Comparison of ENCODE assay signal across 8 cellular contexts in genomic region chr6:26365633-26365995, GRCh38. TPM values are rescaled to one million over a fixed set of nuclear protein-coding genes. Genes with fewer than 3 reads are reported as not detected.
DNase-seq lines count a peak whose midpoint lies in the region; ATAC-seq and TF ChIP-seq lines count a peak whose summit lies in the region.

No MANE protein-coding gene starts in this region.

- peak overlapping the region; percentile 55 for H3K4me3 ChIP-seq in GM23338
- peak overlapping the region; percentile 84 for H3K4me3 ChIP-seq in WI38 (ENCODE audit: low read depth, low read length)
- peak overlapping the region; percentile 87 for H3K4me3 ChIP-seq in iPS-20b (ENCODE audit: low read length)

- no peaks in the 10 kb centered on the region for H3K4me1 ChIP-seq in GM23338 (ENCODE audit: insufficient read depth)
- H3K4me1 ChIP-seq in iPS-20b (ENCODE audit: insufficient read depth, low read length), result no peaks in the 10 kb centered on the region

- TF ChIP-seq CTCF in GM23338 (conservative IDR thresholded peaks at IDR 0.05; ENCODE audit: low read depth in 2 of 2) (no peak), WI38 (IDR thresholded peaks at IDR 0.05; ENCODE audit: low read depth, low read length) (no peak)

- H3K4me1 Mint-ChIP-seq in GM23338, result no peaks in the 10 kb centered on the region
- peaks cover 54% of the 10 kb centered on the region for H3K4me1 Mint-ChIP-seq in activated T-helper 2 cell treated with anti-CD3 and anti-CD28 coated beads, Interferon-gamma antibody, Interleukin-2, Interleukin-4, amounts not matched to agents 10 μg/mL and 5 μg/mL and 100 μg/mL, durations not matched to agents 14 hours and 24 hours and 36 hours (ENCODE audit: low read depth)

- H3K9ac ChIP-seq in iPS-20b (ENCODE audit: low read depth, low read length), result peak overlapping the region; percentile 82; the same call in 1 of the 2 replicates

- peaks cover 4% of the 10 kb centered on the region for H3K27me3 Mint-ChIP-seq in GM23338 (ENCODE audit: insufficient read depth, low read depth, poor library complexity)
- no peaks in the 10 kb centered on the region for H3K27me3 Mint-ChIP-seq in activated T-helper 2 cell treated with anti-CD3 and anti-CD28 coated beads, Interferon-gamma antibody, Interleukin-2, Interleukin-4, amounts not matched to agents 10 μg/mL and 5 μg/mL and 100 μg/mL, durations not matched to agents 14 hours and 24 hours and 36 hours (ENCODE audit: low read depth)

- H3K27me3 ChIP-seq in GM23338 (ENCODE audit: insufficient read depth), result no peaks in the 10 kb centered on the region
- H3K27me3 ChIP-seq in iPS-20b (ENCODE audit: insufficient read depth, low read length), result no peaks in the 10 kb centered on the region

- H3K4me3 Mint-ChIP-seq in GM23338, result no peak overlapping the region
- no peak overlapping the region for H3K4me3 Mint-ChIP-seq in activated T-helper 2 cell treated with anti-CD3 and anti-CD28 coated beads, Interferon-gamma antibody, Interleukin-2, Interleukin-4, amounts not matched to agents 10 μg/mL and 5 μg/mL and 100 μg/mL, durations not matched to agents 14 hours and 24 hours and 36 hours (ENCODE audit: low read depth)

- H3K36me3 ChIP-seq in GM23338 (ENCODE audit: insufficient read depth) (no peaks in the 10 kb centered on the region), iPS-20b (ENCODE audit: insufficient read depth, low read depth, low read length) (no peaks in the 10 kb centered on the region)

- DNase-seq in GM23338 (ENCODE audit: low spot score), result no peak
- DNase-seq in substantia nigra (lab: John Stamatoyannopoulos, UW), result no peak
- DNase-seq in activated T-helper 2 cell treated with anti-CD3 and anti-CD28 coated beads, Interferon-gamma antibody, Interleukin-2, Interleukin-4, amounts not matched to agents 10 μg/mL and 5 μg/mL and 100 μg/mL, durations not matched to agents 14 hours and 24 hours and 36 hours (ENCODE audit: low spot score), result no peak
- DNase-seq in NCI-H187 treated with DMSO at 0.1 percent for 48 hours (lab: John Stamatoyannopoulos, UW), result no peak

- intact Hi-C loops in activated T-helper 2 cell treated with anti-CD3 and anti-CD28 coated beads, Interferon-gamma antibody, Interleukin-2, Interleukin-4, amounts not matched to agents 10 μg/mL and 5 μg/mL and 100 μg/mL, durations not matched to agents 14 hours and 24 hours and 36 hours (cut with micrococcal nuclease), result loop anchor here (1.0 to 5.0 kb wide), 2 partner anchors 37 to 92 kb away; partner anchors contain the start of genes BTN2A1 and BTN3A1

- H3K27ac ChIP-seq in GM23338 (ENCODE audit: low read depth) (no peak overlapping the region), iPS-20b (ENCODE audit: low read length) (no peak overlapping the region), substantia nigra (ENCODE audit: low read depth, low read length, poor library complexity, severe bottlenecking) (peak overlapping the region; percentile 85)

- no peaks in the 10 kb centered on the region for H3K36me3 Mint-ChIP-seq in GM23338 (ENCODE audit: low read depth)
- peaks cover 27% of the 10 kb centered on the region for H3K36me3 Mint-ChIP-seq in activated T-helper 2 cell treated with anti-CD3 and anti-CD28 coated beads, Interferon-gamma antibody, Interleukin-2, Interleukin-4, amounts not matched to agents 10 μg/mL and 5 μg/mL and 100 μg/mL, durations not matched to agents 14 hours and 24 hours and 36 hours (ENCODE audit: low read depth)

- no peaks in the 10 kb centered on the region for H3K9me2 ChIP-seq in GM23338 (ENCODE audit: insufficient read depth)

- no peaks in the 10 kb centered on the region for H3K9me3 Mint-ChIP-seq in GM23338
- no peaks in the 10 kb centered on the region for H3K9me3 Mint-ChIP-seq in activated T-helper 2 cell treated with anti-CD3 and anti-CD28 coated beads, Interferon-gamma antibody, Interleukin-2, Interleukin-4, amounts not matched to agents 10 μg/mL and 5 μg/mL and 100 μg/mL, durations not matched to agents 14 hours and 24 hours and 36 hours

- no peaks in the 10 kb centered on the region for H3K79me2 ChIP-seq in GM23338 (replicated peaks; ENCODE audit: insufficient read depth)

- H3K4me2 ChIP-seq in GM23338, result peak overlapping the region; percentile 56

- H3K27ac Mint-ChIP-seq in GM23338, result no peak overlapping the region
- H3K27ac Mint-ChIP-seq in activated T-helper 2 cell treated with anti-CD3 and anti-CD28 coated beads, Interferon-gamma antibody, Interleukin-2, Interleukin-4, amounts not matched to agents 10 μg/mL and 5 μg/mL and 100 μg/mL, durations not matched to agents 14 hours and 24 hours and 36 hours, result no peak overlapping the region

- no peaks in the 10 kb centered on the region for H3K9me3 ChIP-seq in iPS-20b (ENCODE audit: insufficient read depth, low read depth, low read length)

- H2AFZ ChIP-seq in GM23338, result peak overlapping the region; percentile 53

- no peaks in the 10 kb centered on the region for H4K20me1 ChIP-seq in GM23338 (replicated peaks; ENCODE audit: insufficient read depth)

- no peak for ATAC-seq in GM23338
- no peak for ATAC-seq in HG03108 (IDR thresholded peaks at IDR 0.05; ENCODE audit: unreplicated experiment)
- no peak for ATAC-seq in HG02840 (IDR thresholded peaks at IDR 0.05; ENCODE audit: low FRiP score, unreplicated experiment)

- no peaks in the 10 kb centered on the region for H3F3A ChIP-seq in GM23338 (replicated peaks; ENCODE audit: low read depth)

TF ChIP-seq in GM23338, 12 proteins besides CTCF, POLR2A, EP300 and RAD21 (continues in another document):
- TF ChIP-seq ETS1 (IDR thresholded peaks at IDR 0.05) (no peak), JUNB (IDR thresholded peaks at IDR 0.05; ENCODE audit: unreplicated experiment) (no peak), STAT1 (IDR thresholded peaks at IDR 0.05; ENCODE audit: unreplicated experiment) (no peak), EZH2phosphoT487 (IDR thresholded peaks at IDR 0.05; ENCODE audit: unreplicated experiment) (no peak), ZNF114 (CRISPR knock-in tag; IDR thresholded peaks at IDR 0.05) (no peak), CREB1 (CRISPR knock-in tag; IDR thresholded peaks at IDR 0.05; ENCODE audit: low read depth) (no peak), ZNF331 (CRISPR knock-in tag; IDR thresholded peaks at IDR 0.05; ENCODE audit: low read depth) (no peak), EZH2 (IDR thresholded peaks at IDR 0.05; ENCODE audit: low read depth, unreplicated experiment) (no peak), POLR2AphosphoS5 (IDR thresholded peaks at IDR 0.05; ENCODE audit: low read depth) (no peak)
- TF ChIP-seq, protein P1, sequence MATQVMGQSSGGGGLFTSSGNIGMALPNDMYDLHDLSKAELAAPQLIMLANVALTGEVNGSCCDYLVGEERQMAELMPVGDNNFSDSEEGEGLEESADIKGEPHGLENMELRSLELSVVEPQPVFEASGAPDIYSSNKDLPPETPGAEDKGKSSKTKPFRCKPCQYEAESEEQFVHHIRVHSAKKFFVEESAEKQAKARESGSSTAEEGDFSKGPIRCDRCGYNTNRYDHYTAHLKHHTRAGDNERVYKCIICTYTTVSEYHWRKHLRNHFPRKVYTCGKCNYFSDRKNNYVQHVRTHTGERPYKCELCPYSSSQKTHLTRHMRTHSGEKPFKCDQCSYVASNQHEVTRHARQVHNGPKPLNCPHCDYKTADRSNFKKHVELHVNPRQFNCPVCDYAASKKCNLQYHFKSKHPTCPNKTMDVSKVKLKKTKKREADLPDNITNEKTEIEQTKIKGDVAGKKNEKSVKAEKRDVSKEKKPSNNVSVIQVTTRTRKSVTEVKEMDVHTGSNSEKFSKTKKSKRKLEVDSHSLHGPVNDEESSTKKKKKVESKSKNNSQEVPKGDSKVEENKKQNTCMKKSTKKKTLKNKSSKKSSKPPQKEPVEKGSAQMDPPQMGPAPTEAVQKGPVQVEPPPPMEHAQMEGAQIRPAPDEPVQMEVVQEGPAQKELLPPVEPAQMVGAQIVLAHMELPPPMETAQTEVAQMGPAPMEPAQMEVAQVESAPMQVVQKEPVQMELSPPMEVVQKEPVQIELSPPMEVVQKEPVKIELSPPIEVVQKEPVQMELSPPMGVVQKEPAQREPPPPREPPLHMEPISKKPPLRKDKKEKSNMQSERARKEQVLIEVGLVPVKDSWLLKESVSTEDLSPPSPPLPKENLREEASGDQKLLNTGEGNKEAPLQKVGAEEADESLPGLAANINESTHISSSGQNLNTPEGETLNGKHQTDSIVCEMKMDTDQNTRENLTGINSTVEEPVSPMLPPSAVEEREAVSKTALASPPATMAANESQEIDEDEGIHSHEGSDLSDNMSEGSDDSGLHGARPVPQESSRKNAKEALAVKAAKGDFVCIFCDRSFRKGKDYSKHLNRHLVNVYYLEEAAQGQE (IDR thresholded peaks at IDR 0.05; ENCODE audit: unreplicated experiment), result no peak

RNA-seq across cellular contexts. Expression of gene BTN3A2, which starts 0.6 kb away (rescaled TPM):
- 2.8 and 10.4 TPM in 2 replicates for total RNA-seq in GM23338 (2014; rRNA removed; shearing (Covaris generic))
- polyA plus RNA-seq in GM23338 (2016; fragmentation: Nextera tagmentation; extraction: Ambion mirVana), result 3.4 and 4.3 TPM in 2 replicates
- total RNA-seq in activated T-helper 2 cell treated with anti-CD3 and anti-CD28 coated beads, Interferon-gamma antibody, Interleukin-2, Interleukin-4, amounts not matched to agents 10 μg/mL and 5 μg/mL and 100 μg/mL, durations not matched to agents 14 hours and 24 hours and 36 hours, result 61.2 and 63.2 TPM in 2 replicates

RNA-seq across cellular contexts. Expression of gene BTN2A2, which starts 17.3 kb away (rescaled TPM):
- total RNA-seq in GM23338 (2014; rRNA removed; shearing (Covaris generic)), result 7.2 and 16.7 TPM in 2 replicates
- polyA plus RNA-seq in GM23338 (2016; fragmentation: Nextera tagmentation; extraction: Ambion mirVana), result 5.9 and 7.3 TPM in 2 replicates
- 23.9 and 24.6 TPM in 2 replicates for total RNA-seq in activated T-helper 2 cell treated with anti-CD3 and anti-CD28 coated beads, Interferon-gamma antibody, Interleukin-2, Interleukin-4, amounts not matched to agents 10 μg/mL and 5 μg/mL and 100 μg/mL, durations not matched to agents 14 hours and 24 hours and 36 hours

RNA-seq across cellular contexts. Expression of gene BTN3A1, which starts 36.5 kb away (rescaled TPM):
- 4.0 and 4.3 TPM in 2 replicates for total RNA-seq in GM23338 (2014; rRNA removed; shearing (Covaris generic))
- 1.7 and 2.4 TPM in 2 replicates for polyA plus RNA-seq in GM23338 (2016; fragmentation: Nextera tagmentation; extraction: Ambion mirVana)
- total RNA-seq in activated T-helper 2 cell treated with anti-CD3 and anti-CD28 coated beads, Interferon-gamma antibody, Interleukin-2, Interleukin-4, amounts not matched to agents 10 μg/mL and 5 μg/mL and 100 μg/mL, durations not matched to agents 14 hours and 24 hours and 36 hours, result 34.8 and 38.6 TPM in 2 replicates
